In the genomic region with DNA sequence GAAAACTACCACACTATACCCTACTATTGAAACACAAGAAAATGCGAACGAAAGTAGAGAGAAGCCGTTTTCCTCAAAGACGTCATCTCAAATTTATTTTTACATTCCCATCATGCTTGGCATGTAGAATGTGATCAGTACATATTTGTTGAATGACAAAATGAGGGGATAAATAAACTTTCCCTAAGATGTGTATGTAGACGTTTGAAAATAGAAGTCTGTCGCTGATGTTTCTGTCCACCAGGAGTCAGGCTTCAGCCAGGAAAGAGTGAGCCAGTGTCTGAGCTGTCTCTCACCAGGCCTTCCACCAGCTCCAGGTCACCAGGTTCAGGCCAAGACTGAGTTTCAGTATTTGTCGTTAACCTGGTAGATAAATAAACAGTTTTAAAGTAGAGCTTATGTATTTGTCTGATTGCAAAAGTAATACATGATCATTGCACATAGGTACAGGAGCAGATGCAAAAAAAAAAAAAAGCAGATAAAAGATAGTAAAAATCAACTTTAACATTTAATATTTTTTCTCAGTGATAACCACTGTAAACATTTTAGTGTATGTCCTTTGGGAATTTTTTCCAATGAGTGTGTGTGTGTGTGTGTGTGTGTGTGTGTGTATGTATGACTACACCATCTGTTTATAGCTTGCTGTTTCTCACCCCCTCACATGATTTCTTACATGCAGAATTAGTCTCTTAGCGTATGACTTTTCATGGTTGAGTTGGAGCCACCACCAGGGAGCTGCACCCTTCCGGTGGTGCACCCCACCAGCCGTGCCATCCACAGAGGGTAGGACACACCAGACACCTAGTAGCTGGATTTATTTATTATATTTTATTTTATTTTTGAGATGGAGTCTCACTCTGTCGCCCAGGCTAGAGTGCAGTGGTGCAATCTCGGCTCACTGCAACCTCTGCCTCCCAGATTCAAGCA, we compare ENCODE assay signal across 1 cellular context.
A peak's percentile ranks its signal among the peaks of the same experiment; 100 is the strongest.
TF ChIP-seq lines count a peak whose summit lies in the region.

No MANE protein-coding gene starts in this region.

TF ChIP-seq in K562, 482 proteins besides CTCF, POLR2A, EP300 and RAD21 (continued from another document):
- 0 out of 2 replicates have a peak, but pooled peaks have one; percentile 52 for TF ChIP-seq NBN (IDR thresholded peaks at IDR 0.05; ENCODE audit: low read depth)
- TF ChIP-seq RB1 (IDR thresholded peaks at IDR 0.05; ENCODE audit: low read depth): peak; percentile 23; the same call in 1 of the 2 replicates
- no peak for TF ChIP-seq FIP1L1 (IDR thresholded peaks at IDR 0.05; ENCODE audit: low read depth, low read length, poor library complexity, severe bottlenecking)
- TF ChIP-seq, protein P1, sequence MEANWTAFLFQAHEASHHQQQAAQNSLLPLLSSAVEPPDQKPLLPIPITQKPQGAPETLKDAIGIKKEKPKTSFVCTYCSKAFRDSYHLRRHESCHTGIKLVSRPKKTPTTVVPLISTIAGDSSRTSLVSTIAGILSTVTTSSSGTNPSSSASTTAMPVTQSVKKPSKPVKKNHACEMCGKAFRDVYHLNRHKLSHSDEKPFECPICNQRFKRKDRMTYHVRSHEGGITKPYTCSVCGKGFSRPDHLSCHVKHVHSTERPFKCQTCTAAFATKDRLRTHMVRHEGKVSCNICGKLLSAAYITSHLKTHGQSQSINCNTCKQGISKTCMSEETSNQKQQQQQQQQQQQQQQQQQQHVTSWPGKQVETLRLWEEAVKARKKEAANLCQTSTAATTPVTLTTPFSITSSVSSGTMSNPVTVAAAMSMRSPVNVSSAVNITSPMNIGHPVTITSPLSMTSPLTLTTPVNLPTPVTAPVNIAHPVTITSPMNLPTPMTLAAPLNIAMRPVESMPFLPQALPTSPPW (CRISPR knock-in tag; IDR thresholded peaks at IDR 0.05): peak; percentile 19; the same call in 1 of the 2 replicates
- TF ChIP-seq L3MBTL2 (IDR thresholded peaks at IDR 0.05): no peak
- TF ChIP-seq, protein P2, sequence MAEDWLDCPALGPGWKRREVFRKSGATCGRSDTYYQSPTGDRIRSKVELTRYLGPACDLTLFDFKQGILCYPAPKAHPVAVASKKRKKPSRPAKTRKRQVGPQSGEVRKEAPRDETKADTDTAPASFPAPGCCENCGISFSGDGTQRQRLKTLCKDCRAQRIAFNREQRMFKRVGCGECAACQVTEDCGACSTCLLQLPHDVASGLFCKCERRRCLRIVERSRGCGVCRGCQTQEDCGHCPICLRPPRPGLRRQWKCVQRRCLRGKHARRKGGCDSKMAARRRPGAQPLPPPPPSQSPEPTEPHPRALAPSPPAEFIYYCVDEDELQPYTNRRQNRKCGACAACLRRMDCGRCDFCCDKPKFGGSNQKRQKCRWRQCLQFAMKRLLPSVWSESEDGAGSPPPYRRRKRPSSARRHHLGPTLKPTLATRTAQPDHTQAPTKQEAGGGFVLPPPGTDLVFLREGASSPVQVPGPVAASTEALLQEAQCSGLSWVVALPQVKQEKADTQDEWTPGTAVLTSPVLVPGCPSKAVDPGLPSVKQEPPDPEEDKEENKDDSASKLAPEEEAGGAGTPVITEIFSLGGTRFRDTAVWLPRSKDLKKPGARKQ (CRISPR knock-in tag; IDR thresholded peaks at IDR 0.05): peak; percentile 91
- peak in 1 of 2 experiments; percentile 4; a peak in 1 of 4 replicates for TF ChIP-seq NONO (IDR thresholded peaks at IDR 0.05; ENCODE audit: low read depth in 2 of 2, low read length in 1 of 2)
